26 cellular contexts compared by ENCODE assay signal in genomic region chrX:18534949-18535348, GRCh38.
"Had no signal": no experiment of that assay in that cellular context is flagged by ENCODE, and none has a peak within 500 bp of the region (broad histone marks: within the 10 kb centered on the region; RNA-seq: fewer than 3 reads in every experiment).

No MANE protein-coding gene starts in this region.

- H3K27ac ChIP-seq: ascending aorta, breast epithelium, coronary artery, dorsolateral prefrontal cortex, epithelial cell of prostate, gastrocnemius medialis, heart left ventricle had no signal

- H3K4me1 ChIP-seq: ascending aorta, breast epithelium, gastrocnemius medialis had no signal

- H3K9me3 ChIP-seq: ascending aorta, breast epithelium, gastrocnemius medialis had no signal

- DNase-seq: activated CD4-positive, alpha-beta memory T cell treated with anti-CD3 and anti-CD28 coated beads, Interleukin-2, amount 10 ng/mL, durations not matched to agents 7 days and 5 days; activated CD4-positive, alpha-beta T cell treated with anti-CD3 and anti-CD28 coated beads for 36 hours; activated CD4-positive, alpha-beta T cell treated with anti-CD3 and anti-CD28 coated beads, Interleukin-2, amount 10 ng/mL, durations not matched to agents 24 days and 14 days; activated CD4-positive, CD25-positive, alpha-beta regulatory T cell; activated CD4-positive, CD25-positive, alpha-beta regulatory T cell treated with anti-CD3 and anti-CD28 coated beads, Interleukin-2, amount 50 U/mL, for 72 hours; activated CD8-positive, alpha-beta memory T cell treated with anti-CD3 and anti-CD28 coated beads, Interleukin-2, amount 50 U/mL, for 48 hours; activated gamma-delta T cell; activated naive CD4-positive, alpha-beta T cell; activated naive CD4-positive, alpha-beta T cell treated with anti-CD3 and anti-CD28 coated beads, Interleukin-2, amount 10 ng/mL, durations not matched to agents 7 days and 5 days; activated naive CD8-positive, alpha-beta T cell treated with anti-CD3 and anti-CD28 coated beads, Interleukin-2, amount 10 ng/mL, durations not matched to agents 7 days and 5 days; activated T-cell treated with anti-CD3 and anti-CD28 coated beads for 4 hours; activated T-cell treated with anti-CD3 and anti-CD28 coated beads, Interleukin-2, amount 50 U/mL, for 24 hours; activated T-cell treated with anti-CD3 and anti-CD28 coated beads, Interleukin-2, amount 50 U/mL, for 72 hours; dorsolateral prefrontal cortex; effector CD4-positive, alpha-beta T cell; effector memory CD8-positive, alpha-beta T cell; foreskin fibroblast; gastrocnemius medialis; glutamatergic neuron; heart left ventricle; T-helper 2 cell had no signal

- H3K4me3 ChIP-seq: ascending aorta, breast epithelium, coronary artery, dorsolateral prefrontal cortex, gastrocnemius medialis, heart left ventricle had no signal

- ATAC-seq: activated CD4-positive, alpha-beta T cell treated with anti-CD3 and anti-CD28 coated beads for 36 hours; activated naive CD4-positive, alpha-beta T cell treated with anti-CD3 and anti-CD28 coated beads, Interleukin-2, amount 50 U/mL, for 72 hours; activated T-cell treated with anti-CD3 and anti-CD28 coated beads, Interleukin-2, amount 50 U/mL, for 72 hours; effector memory CD8-positive, alpha-beta T cell; gastrocnemius medialis; heart left ventricle had no signal

- H3K36me3 ChIP-seq: ascending aorta, breast epithelium, gastrocnemius medialis, heart left ventricle had no signal

- H3K27me3 ChIP-seq: ascending aorta, gastrocnemius medialis, heart left ventricle had no signal
